ENCODE assay signal across 17 cellular contexts in the genomic region with DNA sequence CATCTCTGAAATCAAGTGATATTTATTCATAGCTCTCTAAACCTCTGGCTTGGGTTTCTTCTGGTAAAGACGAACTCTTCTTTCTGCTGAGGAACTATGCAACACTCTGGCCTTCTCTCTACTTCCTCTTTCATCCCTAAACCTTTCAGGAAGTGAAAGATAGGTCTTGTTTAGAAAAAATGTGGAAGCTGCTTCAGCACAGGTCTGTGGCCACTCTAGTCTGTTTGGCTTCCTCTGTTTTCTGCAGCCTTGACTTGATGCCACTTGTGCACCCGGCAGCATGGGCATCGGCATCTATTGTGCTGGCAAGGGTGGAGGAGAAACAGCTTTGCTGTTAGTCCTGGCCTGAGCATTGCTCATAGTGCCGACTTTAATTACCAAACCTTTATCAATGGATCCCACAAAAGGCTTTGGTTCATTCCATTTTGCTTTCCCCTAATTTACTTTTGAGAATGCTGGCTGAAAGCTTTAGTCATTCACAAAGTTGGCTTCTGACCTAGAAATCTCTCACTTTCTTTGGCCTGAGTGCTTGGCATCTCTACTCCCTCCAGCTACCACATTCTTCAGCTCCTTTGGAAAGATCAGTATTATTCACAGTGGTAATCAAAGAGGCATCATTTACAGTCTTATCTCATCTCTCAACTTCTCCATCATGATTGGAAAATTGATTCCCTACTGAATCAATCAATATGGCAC. TPM values are rescaled to one million over a fixed set of nuclear protein-coding genes. Genes with fewer than 3 reads are reported as not detected.
DNase-seq lines count a peak whose midpoint lies in the region; ATAC-seq and TF ChIP-seq lines count a peak whose summit lies in the region.
"Had no signal": no experiment of that assay in that cellular context is flagged by ENCODE, and none has a peak within 500 bp of the region (broad histone marks: within the 10 kb centered on the region; RNA-seq: fewer than 3 reads in every experiment).

No MANE protein-coding gene starts in this region.

- H3K4me3 ChIP-seq in esophagus muscularis mucosa: no peak overlapping the region
- H3K4me3 ChIP-seq: gastroesophageal sphincter, psoas muscle, thyroid gland had no signal

- no peaks in the 10 kb centered on the region for H3K27me3 ChIP-seq in esophagus muscularis mucosa
- H3K27me3 ChIP-seq: gastroesophageal sphincter, thyroid gland had no signal

- H3K27ac ChIP-seq in esophagus muscularis mucosa (replicated peaks in 1 of 4): no peak overlapping the region
- H3K27ac ChIP-seq: 22Rv1, gastroesophageal sphincter, psoas muscle, thyroid gland had no signal

- no peaks in the 10 kb centered on the region for H3K9me3 Mint-ChIP-seq in activated CD8-positive, alpha-beta T cell treated with anti-CD3 and anti-CD28 coated beads, Interleukin-2, amount 10 ng/mL, durations not matched to agents 7 days and 5 days (ENCODE audit: insufficient read depth)

- DNase-seq in Right ventricle myocardium superior (no peak), cardiac septum (ENCODE audit: low spot score) (no peak), SKM-1 treated with dmso at 0.1 percent for 144 hours (lab: John Stamatoyannopoulos, UW; ENCODE audit: unreplicated experiment) (peak; percentile 99), hippocampal formation (lab: John Stamatoyannopoulos, UW) (peak; percentile 24 to 36), ecto neural progenitor cell (ENCODE audit: low spot score) (no peak), esophagus muscularis mucosa (ENCODE audit: extremely low spot score) (no peak)
- DNase-seq in activated CD8-positive, alpha-beta T cell treated with anti-CD3 and anti-CD28 coated beads, Interleukin-2, amount 10 ng/mL, durations not matched to agents 7 days and 5 days: no peak
- DNase-seq: activated CD4-positive, CD25-positive, alpha-beta regulatory T cell; endodermal cell; NCI-H1105 treated with DMSO at 0.1 percent for 48 hours; psoas muscle; SW 1271 had no signal

- 64% methylated on average over 4 of the region's 4 CpGs for WGBS in esophagus muscularis mucosa

- peaks cover 0 to 6% (median 3%) of the 10 kb centered on the region in 4 donors for H3K9me3 ChIP-seq in esophagus muscularis mucosa
- H3K9me3 ChIP-seq: thyroid gland had no signal

- no peak overlapping the region for H3K4me3 Mint-ChIP-seq in activated CD8-positive, alpha-beta T cell treated with anti-CD3 and anti-CD28 coated beads, Interleukin-2, amount 10 ng/mL, durations not matched to agents 7 days and 5 days
- H3K4me3 Mint-ChIP-seq: endodermal cell had no signal

- H3K27ac Mint-ChIP-seq in activated CD8-positive, alpha-beta T cell treated with anti-CD3 and anti-CD28 coated beads, Interleukin-2, amount 10 ng/mL, durations not matched to agents 7 days and 5 days: no peak overlapping the region
- H3K27ac Mint-ChIP-seq: activated naive CD4-positive, alpha-beta T cell treated with anti-CD3 and anti-CD28 coated beads, Interleukin-2, amount 50 U/mL, for 72 hours; endodermal cell had no signal

- no peaks in the 10 kb centered on the region for H3K4me1 Mint-ChIP-seq in activated CD8-positive, alpha-beta T cell treated with anti-CD3 and anti-CD28 coated beads, Interleukin-2, amount 10 ng/mL, durations not matched to agents 7 days and 5 days (ENCODE audit: low read depth)

- intact Hi-C loops in Right ventricle myocardium superior (cut with DNase I): no loop called here
- intact Hi-C loops in cardiac septum (cut with DNase I): no loop called here
- intact Hi-C loops in esophagus muscularis mucosa (cut with DNase I): no loop called here

- no peak for TF ChIP-seq POLR2A in esophagus muscularis mucosa (IDR thresholded peaks at IDR 0.05; ENCODE audit: low read depth)

- no peaks in the 10 kb centered on the region for H3K36me3 ChIP-seq in esophagus muscularis mucosa
- H3K36me3 ChIP-seq: gastroesophageal sphincter, thyroid gland had no signal

- CTCF ChIA-PET in activated CD8-positive, alpha-beta T cell treated with anti-CD3 and anti-CD28 coated beads, Interleukin-2, amount 10 ng/mL, durations not matched to agents 7 days and 5 days (lab: Charles Lee): no interaction called here

- POLR2A ChIA-PET in activated CD8-positive, alpha-beta T cell treated with anti-CD3 and anti-CD28 coated beads, Interleukin-2, amount 10 ng/mL, durations not matched to agents 7 days and 5 days (lab: Charles Lee): no interaction called here

- peak; percentile 46 for ATAC-seq in Right ventricle myocardium superior (ENCODE audit: poor library complexity)
- ATAC-seq in HG02678 (IDR thresholded peaks at IDR 0.05; ENCODE audit: unreplicated experiment): no peak
- ATAC-seq in activated CD8-positive, alpha-beta T cell treated with anti-CD3 and anti-CD28 coated beads, Interleukin-2, amount 10 ng/mL, durations not matched to agents 7 days and 5 days: no peak
- ATAC-seq: activated naive CD4-positive, alpha-beta T cell treated with anti-CD3 and anti-CD28 coated beads, Interleukin-2, amount 50 U/mL, for 72 hours; gastroesophageal sphincter; psoas muscle had no signal

- TF ChIP-seq EP300 in esophagus muscularis mucosa (IDR thresholded peaks at IDR 0.05): no peak

- TF ChIP-seq CTCF in esophagus muscularis mucosa (IDR thresholded peaks at IDR 0.05): no peak

- H3K27me3 Mint-ChIP-seq in activated CD8-positive, alpha-beta T cell treated with anti-CD3 and anti-CD28 coated beads, Interleukin-2, amount 10 ng/mL, durations not matched to agents 7 days and 5 days (ENCODE audit: low read depth): no peaks in the 10 kb centered on the region

- peaks cover 0 to 3% (median 0%) of the 10 kb centered on the region in 4 donors for H3K4me1 ChIP-seq in esophagus muscularis mucosa
- H3K4me1 ChIP-seq: gastroesophageal sphincter, psoas muscle, thyroid gland had no signal

- H3K36me3 Mint-ChIP-seq in activated CD8-positive, alpha-beta T cell treated with anti-CD3 and anti-CD28 coated beads, Interleukin-2, amount 10 ng/mL, durations not matched to agents 7 days and 5 days (ENCODE audit: low read depth): no peaks in the 10 kb centered on the region

RNA-seq across cellular contexts. Expression of gene GPR39, which starts 32.0 kb away (rescaled TPM):
- not detected for total RNA-seq in Right ventricle myocardium superior
- not detected for total RNA-seq in cardiac septum
- total RNA-seq in activated CD8-positive, alpha-beta T cell treated with anti-CD3 and anti-CD28 coated beads, Interleukin-2, amount 10 ng/mL, durations not matched to agents 7 days and 5 days: not detected
- 1 to 10 TPM in 1 of 4 donors, under 1 TPM in 1, not detected in 2; 0.13 to 1.3 TPM for total RNA-seq in esophagus muscularis mucosa
- total RNA-seq: activated naive CD4-positive, alpha-beta T cell treated with anti-CD3 and anti-CD28 coated beads, Interleukin-2, amount 50 U/mL, for 72 hours; psoas muscle had no signal

Comparison
In these comparisons a context has a peak if more than half of its experiments do, and no peak if none do; other contexts are left out.
1. DNase-seq: peak in SKM-1 treated with dmso at 0.1 percent for 144 hours (single experiment) and hippocampal formation (2 of 2); none in Right ventricle myocardium superior (single experiment), cardiac septum (single experiment), ecto neural progenitor cell (single experiment), activated CD8-positive, alpha-beta T cell treated with anti-CD3 and anti-CD28 coated beads, Interleukin-2, amount 10 ng/mL, durations not matched to agents 7 days and 5 days (single experiment) and esophagus muscularis mucosa (single experiment).